In the genomic region with DNA sequence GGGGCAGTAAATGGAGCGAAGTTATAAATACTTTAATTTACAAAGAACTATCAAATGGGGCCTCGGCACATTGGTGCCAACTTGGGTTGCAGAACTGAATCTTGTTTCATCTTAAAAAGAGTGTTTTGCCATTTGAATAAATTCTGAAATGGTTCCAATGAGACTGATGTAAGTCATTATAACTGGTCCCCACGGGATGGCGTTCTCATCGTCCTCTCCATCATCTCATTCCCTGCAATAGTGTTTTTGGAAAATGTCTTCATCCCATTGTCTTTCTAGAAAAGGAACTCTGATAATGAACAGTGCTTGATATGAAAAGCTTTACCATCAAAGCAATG, we compare ENCODE assay signal across 18 cellular contexts.
"Had no signal": no experiment of that assay in that cellular context is flagged by ENCODE, and none has a peak within 500 bp of the region (broad histone marks: within the 10 kb centered on the region; RNA-seq: fewer than 3 reads in every experiment).

No MANE protein-coding gene starts in this region.

- H3K36me3 ChIP-seq: gastrocnemius medialis, neural progenitor cell, ovary, right atrium auricular region, sigmoid colon, thyroid gland had no signal

- H3K4me3 ChIP-seq: gastrocnemius medialis, mucosa of descending colon, neural progenitor cell, ovary, right atrium auricular region, sigmoid colon, skin epidermis, thyroid gland had no signal

- FAIRE-seq: endometrium, urothelium cell line had no signal

- H3K4me1 ChIP-seq: gastrocnemius medialis, sigmoid colon, thyroid gland had no signal

- H3K4me2 ChIP-seq: neural progenitor cell had no signal

- H3K9me3 ChIP-seq: gastrocnemius medialis, mucosa of descending colon, ovary, right atrium auricular region, sigmoid colon, thyroid gland had no signal

- H3K27me3 ChIP-seq: gastrocnemius medialis, ovary, right atrium auricular region, sigmoid colon, thyroid gland had no signal

- H3K27ac ChIP-seq: gastrocnemius medialis, neural progenitor cell, ovary, right atrium auricular region, sigmoid colon, skin epidermis, thyroid gland had no signal

- DNase-seq: cortex of kidney; effector memory CD4-positive, alpha-beta T cell; mammary epithelial cell; mucosa of descending colon; naive thymus-derived CD8-positive, alpha-beta T cell; ovary; sigmoid colon; stimulated activated CD4-positive, alpha-beta T cell treated with anti-CD3 and anti-CD28 coated beads, Interleukin-2, amount 100 ng/mL, for 24 hours; stimulated activated CD4-positive, alpha-beta T cell treated with anti-CD3 and anti-CD28 coated beads, Interleukin-4, amount 100 ng/mL, for 4 hours; stimulated activated naive B cell treated with anti-CD40 and anti-IgM and Interleukin-4, amounts not matched to agents 10 μg/mL and 1 μg/mL and 100 μg/mL, for 72 hours; stimulated activated naive CD8-positive, alpha-beta T cell treated with anti-CD3 and anti-CD28 coated beads, Interleukin-15, amount 100 ng/mL, for 72 hours; thyroid gland had no signal
